In genomic region chr3:178260887-178261286, GRCh38 we compare ENCODE assay signal across 1 cellular context.
TF ChIP-seq lines count a peak whose summit lies in the region.

No MANE protein-coding gene starts in this region.

TF ChIP-seq in K562, 482 proteins besides CTCF, POLR2A, EP300 and RAD21 (continued from another document):
- no peak for TF ChIP-seq CHD7 (IDR thresholded peaks at IDR 0.05; ENCODE audit: low read depth, low read length)
TF ChIP-seq in K562: peak in this region for 89.
